In the genomic region with DNA sequence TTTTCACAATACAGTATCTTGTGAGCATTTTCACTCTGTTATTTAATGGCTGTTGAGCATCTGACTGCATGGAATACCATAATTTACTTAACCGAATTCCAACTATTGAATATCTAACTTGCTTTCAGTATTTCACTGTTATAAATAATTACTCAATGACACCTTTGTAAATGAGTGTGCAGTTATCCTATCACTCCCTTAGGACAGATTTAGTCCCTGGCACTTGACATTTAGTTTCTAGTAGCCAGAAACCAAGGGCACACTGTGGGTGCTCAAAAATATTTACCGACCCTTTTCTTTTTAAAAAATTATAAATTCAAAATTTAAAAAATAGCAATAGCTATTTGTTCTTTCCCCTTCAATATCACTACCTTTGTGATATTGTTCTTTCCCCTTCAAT, we compare ENCODE assay signal across 35 cellular contexts.
"Had no signal": no experiment of that assay in that cellular context is flagged by ENCODE, and none has a peak within 500 bp of the region (broad histone marks: within the 10 kb centered on the region; RNA-seq: fewer than 3 reads in every experiment).

No MANE protein-coding gene starts in this region.

- H3K36me3 Mint-ChIP-seq: activated CD4-positive, alpha-beta memory T cell treated with anti-CD3 and anti-CD28 coated beads for 36 hours; activated naive CD4-positive, alpha-beta T cell treated with anti-CD3 and anti-CD28 coated beads, Interleukin-2, amount 50 U/mL, for 24 hours; activated naive CD8-positive, alpha-beta T cell had no signal

- H3K9me3 ChIP-seq: ascending aorta had no signal

- H3K27ac Mint-ChIP-seq: activated B cell treated with CpG ODN at 0.5 μM for 24 hours; activated CD4-positive, alpha-beta memory T cell treated with anti-CD3 and anti-CD28 coated beads for 36 hours; activated CD4-positive, alpha-beta T cell treated with anti-CD3 and anti-CD28 coated beads, Interleukin-2, amount 10 ng/mL, durations not matched to agents 24 days and 14 days; activated CD8-positive, alpha-beta T cell treated with anti-CD3 and anti-CD28 coated beads for 36 hours; activated naive CD4-positive, alpha-beta T cell treated with anti-CD3 and anti-CD28 coated beads for 36 hours; activated naive CD4-positive, alpha-beta T cell treated with anti-CD3 and anti-CD28 coated beads, Interleukin-2, amount 50 U/mL, for 24 hours; activated naive CD8-positive, alpha-beta T cell; activated naive CD8-positive, alpha-beta T cell treated with anti-CD3 and anti-CD28 coated beads, Interleukin-2, amount 10 ng/mL, durations not matched to agents 7 days and 5 days; activated naive CD8-positive, alpha-beta T cell treated with anti-CD3 and anti-CD28 coated beads, Interleukin-2, amount 50 U/mL, for 24 hours; activated T-cell treated with anti-CD3 and anti-CD28 coated beads, Interleukin-2, amount 50 U/mL, for 72 hours; activated T-helper 1 cell treated with anti-CD3 and anti-CD28 coated beads, Interleukin-12 subunit alpha, Interleukin-12 subunit beta, Interleukin-2, Interleukin-4 antibody, amounts not matched to agents 30 ng/mL and 10 ng/mL and 1 ng/mL, durations not matched to agents 14 hours and 24 hours and 36 hours; activated T-helper 17 cell treated with anti-CD3 and anti-CD28 coated beads, Interleukin-2, amount 50 U/mL, for 72 hours; T-helper 1 cell treated with Interleukin-12 subunit alpha and Interleukin-12 subunit beta and Interleukin-4 antibody, amounts not matched to agents 30 μg/mL and 1 μg/mL, for 36 hours; T-helper 2 cell treated with Interferon-gamma antibody and Interleukin-4, amounts not matched to agents 5 μg/mL and 100 μg/mL, for 36 hours had no signal

- H3K36me3 ChIP-seq: ascending aorta, cardiac muscle cell had no signal

- H3K9me3 Mint-ChIP-seq: activated CD4-positive, alpha-beta memory T cell treated with anti-CD3 and anti-CD28 coated beads for 36 hours; activated CD8-positive, alpha-beta T cell treated with anti-CD3 and anti-CD28 coated beads for 36 hours; activated T-cell treated with anti-CD3 and anti-CD28 coated beads, Interleukin-2, amount 50 U/mL, for 4 hours; T-helper 2 cell treated with Interferon-gamma antibody and Interleukin-4, amounts not matched to agents 5 μg/mL and 100 μg/mL, for 36 hours had no signal

- H3K4me3 ChIP-seq: ascending aorta, cardiac muscle cell had no signal

- H3K27me3 Mint-ChIP-seq: activated B cell treated with CpG ODN at 0.5 μM for 24 hours; activated CD4-positive, alpha-beta memory T cell treated with anti-CD3 and anti-CD28 coated beads for 36 hours; activated CD4-positive, alpha-beta T cell treated with anti-CD3 and anti-CD28 coated beads, Interleukin-2, amount 10 ng/mL, durations not matched to agents 24 days and 14 days; activated CD8-positive, alpha-beta T cell treated with anti-CD3 and anti-CD28 coated beads for 36 hours; activated naive CD8-positive, alpha-beta T cell treated with anti-CD3 and anti-CD28 coated beads, Interleukin-2, amount 10 ng/mL, durations not matched to agents 7 days and 5 days; activated naive CD8-positive, alpha-beta T cell treated with anti-CD3 and anti-CD28 coated beads, Interleukin-2, amount 50 U/mL, for 24 hours; activated T-helper 17 cell treated with anti-CD3 and anti-CD28 coated beads, Interleukin-2, amount 50 U/mL, for 72 hours; brain had no signal

- H3K27ac ChIP-seq: ascending aorta, cardiac muscle cell, VCaP had no signal

- H3K4me1 Mint-ChIP-seq: activated B cell treated with CpG ODN at 0.5 μM for 24 hours; activated CD4-positive, alpha-beta T cell treated with anti-CD3 and anti-CD28 coated beads, Interleukin-2, amount 10 ng/mL, durations not matched to agents 24 days and 14 days; activated naive CD4-positive, alpha-beta T cell treated with anti-CD3 and anti-CD28 coated beads, Interleukin-2, amount 50 U/mL, for 24 hours; activated naive CD8-positive, alpha-beta T cell treated with anti-CD3 and anti-CD28 coated beads, Interleukin-2, amount 10 ng/mL, durations not matched to agents 7 days and 5 days; activated naive CD8-positive, alpha-beta T cell treated with anti-CD3 and anti-CD28 coated beads, Interleukin-2, amount 50 U/mL, for 24 hours; activated T-helper 17 cell treated with anti-CD3 and anti-CD28 coated beads, Interleukin-2, amount 50 U/mL, for 72 hours; brain had no signal

- H3K4me3 Mint-ChIP-seq: activated B cell treated with CpG ODN at 0.5 μM for 24 hours; activated CD4-positive, alpha-beta memory T cell treated with anti-CD3 and anti-CD28 coated beads for 36 hours; activated CD4-positive, alpha-beta T cell treated with anti-CD3 and anti-CD28 coated beads, Interleukin-2, amount 10 ng/mL, durations not matched to agents 24 days and 14 days; activated CD8-positive, alpha-beta T cell treated with anti-CD3 and anti-CD28 coated beads for 36 hours; activated naive CD4-positive, alpha-beta T cell treated with anti-CD3 and anti-CD28 coated beads for 36 hours; activated naive CD4-positive, alpha-beta T cell treated with anti-CD3 and anti-CD28 coated beads, Interleukin-2, amount 50 U/mL, for 24 hours; activated naive CD8-positive, alpha-beta T cell; activated naive CD8-positive, alpha-beta T cell treated with anti-CD3 and anti-CD28 coated beads, Interleukin-2, amount 10 ng/mL, durations not matched to agents 7 days and 5 days; activated naive CD8-positive, alpha-beta T cell treated with anti-CD3 and anti-CD28 coated beads, Interleukin-2, amount 50 U/mL, for 24 hours; activated T-cell treated with anti-CD3 and anti-CD28 coated beads, Interleukin-2, amount 50 U/mL, for 4 hours; activated T-cell treated with anti-CD3 and anti-CD28 coated beads, Interleukin-2, amount 50 U/mL, for 72 hours; activated T-helper 1 cell treated with anti-CD3 and anti-CD28 coated beads, Interleukin-12 subunit alpha, Interleukin-12 subunit beta, Interleukin-2, Interleukin-4 antibody, amounts not matched to agents 30 ng/mL and 10 ng/mL and 1 ng/mL, durations not matched to agents 14 hours and 24 hours and 36 hours; activated T-helper 17 cell treated with anti-CD3 and anti-CD28 coated beads, Interleukin-2, amount 50 U/mL, for 72 hours; brain; T-helper 1 cell treated with Interleukin-12 subunit alpha and Interleukin-12 subunit beta and Interleukin-4 antibody, amounts not matched to agents 30 μg/mL and 1 μg/mL, for 36 hours; T-helper 2 cell treated with Interferon-gamma antibody and Interleukin-4, amounts not matched to agents 5 μg/mL and 100 μg/mL, for 36 hours had no signal

- H3K27me3 ChIP-seq: ascending aorta, cardiac muscle cell had no signal

- ATAC-seq: activated CD8-positive, alpha-beta T cell treated with anti-CD3 and anti-CD28 coated beads for 36 hours; activated naive CD8-positive, alpha-beta T cell treated with anti-CD3 and anti-CD28 coated beads, Interleukin-2, amount 50 U/mL, for 24 hours; activated T-cell treated with anti-CD3 and anti-CD28 coated beads, Interleukin-2, amount 50 U/mL, for 4 hours; activated T-cell treated with anti-CD3 and anti-CD28 coated beads, Interleukin-2, amount 50 U/mL, for 72 hours; activated T-helper 17 cell treated with anti-CD3 and anti-CD28 coated beads, Interleukin-2, amount 50 U/mL, for 72 hours had no signal

- H3K4me1 ChIP-seq: ascending aorta had no signal

- DNase-seq: activated B cell treated with CpG ODN at 0.5 μM for 24 hours; activated CD4-positive, alpha-beta memory T cell treated with anti-CD3 and anti-CD28 coated beads for 36 hours; activated CD4-positive, alpha-beta T cell treated with anti-CD3 and anti-CD28 coated beads for 4 hours; activated CD4-positive, alpha-beta T cell treated with anti-CD3 and anti-CD28 coated beads, Interleukin-2, amount 10 ng/mL, durations not matched to agents 24 days and 14 days; activated CD4-positive, alpha-beta T cell treated with anti-CD3 and anti-CD28 coated beads, Interleukin-2, amount 50 U/mL, for 1 hour; activated CD4-positive, alpha-beta T cell treated with anti-CD3 and anti-CD28 coated beads, Interleukin-2, amount 50 U/mL, for 4 hours; activated CD4-positive, CD25-positive, alpha-beta regulatory T cell treated with anti-CD3 and anti-CD28 coated beads, Interleukin-2, amount 50 U/mL, for 72 hours; activated CD8-positive, alpha-beta memory T cell treated with anti-CD3 and anti-CD28 coated beads, Interleukin-2, amount 50 U/mL, for 4 hours; activated CD8-positive, alpha-beta T cell treated with anti-CD3 and anti-CD28 coated beads for 36 hours; activated effector memory CD4-positive, alpha-beta T cell treated with anti-CD3 and anti-CD28 coated beads, Interleukin-2, amount 50 U/mL, for 16 hours; activated gamma-delta T cell treated with Interleukin-2 at 50 U/mL for 16 hours; activated naive CD4-positive, alpha-beta T cell; activated naive CD4-positive, alpha-beta T cell treated with anti-CD3 and anti-CD28 coated beads for 36 hours; activated naive CD8-positive, alpha-beta T cell treated with anti-CD3 and anti-CD28 coated beads, Interleukin-2, amount 10 ng/mL, durations not matched to agents 7 days and 5 days; activated naive CD8-positive, alpha-beta T cell treated with anti-CD3 and anti-CD28 coated beads, Interleukin-2, amount 50 U/mL, for 24 hours; activated T-cell treated with anti-CD3 and anti-CD28 coated beads for 4 hours; activated T-cell treated with anti-CD3 and anti-CD28 coated beads, Interleukin-2, amount 50 U/mL, for 1 hour; activated T-cell treated with anti-CD3 and anti-CD28 coated beads, Interleukin-2, amount 50 U/mL, for 4 hours; activated T-cell treated with anti-CD3 and anti-CD28 coated beads, Interleukin-2, amount 50 U/mL, for 72 hours; amygdala; anterior cingulate cortex; central memory CD4-positive, alpha-beta T cell; T-helper 1 cell; T-helper 2 cell; T-helper 9 cell had no signal
